In genomic region chr6:16421462-16421960, GRCh38 we compare ENCODE assay signal across 8 cellular contexts.
A peak's percentile ranks its signal among the peaks of the same experiment; 100 is the strongest.
DNase-seq lines count a peak whose midpoint lies in the region; ATAC-seq and TF ChIP-seq lines count a peak whose summit lies in the region.

No MANE protein-coding gene starts in this region.

- H3K9me3 ChIP-seq in OCI-LY1 (ENCODE audit: low read length) (no peaks in the 10 kb centered on the region), mucosa of rectum (ENCODE audit: control insufficient read depth in 2 of 2, low read length in 2 of 2) (no peaks in the 10 kb centered on the region)

- DNase-seq in medulla oblongata (ENCODE audit: extremely low spot score) (no peak), Calu3 (no peak), RKO (ENCODE audit: low spot score) (no peak), ACHN (no peak)

- H3K27me3 Mint-ChIP-seq in Calu3 (ENCODE audit: unreplicated experiment): no peaks in the 10 kb centered on the region

- no peaks in the 10 kb centered on the region for H3K36me3 Mint-ChIP-seq in Calu3 (ENCODE audit: insufficient read depth, unreplicated experiment)

- H3K27me3 ChIP-seq in OCI-LY1 (ENCODE audit: insufficient read depth, low read length): 0 out of 2 replicates have a peak, but pooled peaks cover 4% of the 10 kb centered on the region
- no peaks in the 10 kb centered on the region for H3K27me3 ChIP-seq in mucosa of rectum (ENCODE audit: control insufficient read depth in 2 of 2, insufficient read depth in 2 of 2, low read length in 2 of 2)

- no peaks in the 10 kb centered on the region for H3F3A ChIP-seq in OCI-LY1 (ENCODE audit: insufficient read depth, low read length)

- no TSS peak for BruUV-seq in Calu3 (replicated peaks; lab: Mats Ljungman, UMichigan)

- no peak overlapping the region for H3K4me3 Mint-ChIP-seq in Calu3 (ENCODE audit: low read depth, unreplicated experiment)

- peak; percentile 24 for ATAC-seq in GM18519 (IDR thresholded peaks at IDR 0.05; ENCODE audit: low FRiP score, unreplicated experiment)
- ATAC-seq in GM21825 (IDR thresholded peaks at IDR 0.05; ENCODE audit: unreplicated experiment): peak; percentile 10

- CTCF ChIA-PET in Calu3 (lab: Charles Lee): no interaction called here

- H2AFZ ChIP-seq in OCI-LY1 (ENCODE audit: low read length): no peak overlapping the region

- H3K36me3 ChIP-seq in OCI-LY1 (ENCODE audit: insufficient read depth, low read length) (no peaks in the 10 kb centered on the region), mucosa of rectum (ENCODE audit: control insufficient read depth in 2 of 2, insufficient read depth in 2 of 2, low read length in 2 of 2) (no peaks in the 10 kb centered on the region)

- H3K4me3 ChIP-seq in OCI-LY1 (ENCODE audit: low read depth, low read length, poor library complexity, severe bottlenecking): no peak overlapping the region
- H3K4me3 ChIP-seq in mucosa of rectum (ENCODE audit: low read length in 2 of 2): peak overlapping the region; percentile 13 to 20

- intact Hi-C loops in Calu3 (cut with micrococcal nuclease; ENCODE audit: unreplicated experiment): no loop called here

- in situ Hi-C loops in ACHN (cut with HindIII; ENCODE audit: low pct_ligation_motif_present, low pct_unique_long_range_greater_than_20kb, low sequenced_read_pairs): no loop called here

- no peaks in the 10 kb centered on the region for H3K9me2 ChIP-seq in OCI-LY1 (ENCODE audit: low read depth, low read length)

- H3K27ac ChIP-seq in OCI-LY1 (ENCODE audit: low read depth, low read length, poor library complexity, severe bottlenecking) (peak overlapping the region; percentile 83), mucosa of rectum (ENCODE audit: low read depth in 2 of 2, low read length in 2 of 2) (peak overlapping the region; percentile 53)

- no peaks in the 10 kb centered on the region for H3K9me3 Mint-ChIP-seq in Calu3 (ENCODE audit: low read depth, unreplicated experiment)

- no peak overlapping the region for H3K9ac ChIP-seq in OCI-LY1 (ENCODE audit: low read length)
- no peak overlapping the region for H3K9ac ChIP-seq in mucosa of rectum (ENCODE audit: low read depth in 1 of 2, low read length in 2 of 2)

- no peaks in the 10 kb centered on the region for H3K79me2 ChIP-seq in OCI-LY1 (ENCODE audit: insufficient read depth, low read length)

- H3K4me1 ChIP-seq in OCI-LY1 (ENCODE audit: insufficient read depth, low read length, severe bottlenecking) (peaks cover 21% of the 10 kb centered on the region), mucosa of rectum (ENCODE audit: control insufficient read depth in 2 of 2, insufficient read depth in 2 of 2, low read length in 2 of 2) (peaks cover 19 to 26% of the 10 kb centered on the region in 2 donors)

- H3K4me2 ChIP-seq in OCI-LY1 (ENCODE audit: low read length): peak overlapping the region; percentile 42

- H4K20me1 ChIP-seq in OCI-LY1 (ENCODE audit: insufficient read depth, low read length): no peaks in the 10 kb centered on the region

- TF ChIP-seq CTCF in OCI-LY1 (IDR thresholded peaks at IDR 0.05; ENCODE audit: low read length) (no peak), Calu3 (IDR thresholded peaks at IDR 0.05; ENCODE audit: unreplicated experiment) (no peak)

- H3K4me1 Mint-ChIP-seq in Calu3 (ENCODE audit: low read depth, unreplicated experiment): no peaks in the 10 kb centered on the region

- H3K27ac Mint-ChIP-seq in Calu3 (ENCODE audit: unreplicated experiment): no peak overlapping the region
